ENCODE assay signal across 1 cellular context in the genomic region with DNA sequence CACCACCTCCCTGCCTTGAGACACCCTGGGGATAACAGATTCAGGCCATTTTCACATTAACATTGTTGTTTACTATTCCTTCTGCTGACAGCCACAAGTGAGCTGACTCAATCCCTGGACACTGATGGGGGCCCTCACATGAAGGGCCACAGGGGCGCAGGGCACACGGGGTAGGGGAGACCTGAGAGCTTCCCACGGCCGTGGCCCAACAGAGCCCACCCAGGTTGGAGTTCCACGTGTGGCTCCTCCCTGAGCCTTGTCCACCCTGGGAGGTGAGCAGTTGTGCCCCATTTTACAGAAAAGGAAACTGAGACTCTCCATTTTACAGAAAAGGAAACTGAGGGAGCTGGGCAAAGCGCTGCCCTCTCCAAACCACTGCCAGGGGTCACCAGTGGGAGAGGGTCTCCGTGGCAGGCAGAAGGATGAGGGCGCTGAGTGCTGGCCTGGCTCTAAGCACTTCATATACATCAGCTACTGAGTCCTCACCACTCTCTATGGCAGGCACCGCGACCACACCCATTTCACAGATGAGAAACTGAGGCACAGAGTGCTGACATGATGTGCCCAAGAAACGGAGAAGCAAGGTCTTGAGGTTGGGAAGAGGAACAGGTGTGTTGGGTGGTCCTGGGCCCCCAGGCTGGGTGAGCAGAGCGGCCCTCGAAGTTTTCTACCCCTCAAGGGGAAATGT.
TF ChIP-seq lines count a peak whose summit lies in the region.

No MANE protein-coding gene starts in this region.

TF ChIP-seq in K562, 482 proteins besides CTCF, POLR2A, EP300 and RAD21:
- TF ChIP-seq HMGN3 (IDR thresholded peaks at IDR 0.05; ENCODE audit: borderline replicate concordance, extremely low read depth, insufficient read length, low read depth, low read length) (no peak), RNF2 (IDR thresholded peaks at IDR 0.05) (no peak), RCOR1 (IDR thresholded peaks at IDR 0.05; ENCODE audit: borderline replicate concordance in 1 of 2, low read depth in 2 of 2, low read length in 2 of 2) (peak in 1 of 2 experiments; percentile 5; a peak in 1 of 4 replicates), BCOR (IDR thresholded peaks at IDR 0.05) (peak; percentile 81), CEBPB (tag; IDR thresholded peaks at IDR 0.05) (no peak), ZNF354B (CRISPR knock-in tag; IDR thresholded peaks at IDR 0.05) (no peak), RBM25 (IDR thresholded peaks at IDR 0.05; ENCODE audit: low read depth, low read length, severe bottlenecking) (peak; percentile 74), FOXA3 (CRISPR knock-in tag; conservative IDR thresholded peaks at IDR 0.05 in 1 of 2, IDR thresholded peaks at IDR 0.05 in 1 of 2) (no peak), KDM1A (IDR thresholded peaks at IDR 0.05) (0 out of 4 replicates have a peak, but pooled peaks of 1 of the 2 experiments have one; percentile 19), HDAC2 (IDR thresholded peaks at IDR 0.05) (peak; percentile 29; the same call in 1 of the 2 replicates), ADNP (tag; IDR thresholded peaks at IDR 0.05) (peak; percentile 45; the same call in 1 of the 2 replicates), GABPB2 (CRISPR knock-in tag; conservative IDR thresholded peaks at IDR 0.05) (no peak), MCM2 (IDR thresholded peaks at IDR 0.05; ENCODE audit: low read depth) (no peak)
- TF ChIP-seq, protein P1, sequence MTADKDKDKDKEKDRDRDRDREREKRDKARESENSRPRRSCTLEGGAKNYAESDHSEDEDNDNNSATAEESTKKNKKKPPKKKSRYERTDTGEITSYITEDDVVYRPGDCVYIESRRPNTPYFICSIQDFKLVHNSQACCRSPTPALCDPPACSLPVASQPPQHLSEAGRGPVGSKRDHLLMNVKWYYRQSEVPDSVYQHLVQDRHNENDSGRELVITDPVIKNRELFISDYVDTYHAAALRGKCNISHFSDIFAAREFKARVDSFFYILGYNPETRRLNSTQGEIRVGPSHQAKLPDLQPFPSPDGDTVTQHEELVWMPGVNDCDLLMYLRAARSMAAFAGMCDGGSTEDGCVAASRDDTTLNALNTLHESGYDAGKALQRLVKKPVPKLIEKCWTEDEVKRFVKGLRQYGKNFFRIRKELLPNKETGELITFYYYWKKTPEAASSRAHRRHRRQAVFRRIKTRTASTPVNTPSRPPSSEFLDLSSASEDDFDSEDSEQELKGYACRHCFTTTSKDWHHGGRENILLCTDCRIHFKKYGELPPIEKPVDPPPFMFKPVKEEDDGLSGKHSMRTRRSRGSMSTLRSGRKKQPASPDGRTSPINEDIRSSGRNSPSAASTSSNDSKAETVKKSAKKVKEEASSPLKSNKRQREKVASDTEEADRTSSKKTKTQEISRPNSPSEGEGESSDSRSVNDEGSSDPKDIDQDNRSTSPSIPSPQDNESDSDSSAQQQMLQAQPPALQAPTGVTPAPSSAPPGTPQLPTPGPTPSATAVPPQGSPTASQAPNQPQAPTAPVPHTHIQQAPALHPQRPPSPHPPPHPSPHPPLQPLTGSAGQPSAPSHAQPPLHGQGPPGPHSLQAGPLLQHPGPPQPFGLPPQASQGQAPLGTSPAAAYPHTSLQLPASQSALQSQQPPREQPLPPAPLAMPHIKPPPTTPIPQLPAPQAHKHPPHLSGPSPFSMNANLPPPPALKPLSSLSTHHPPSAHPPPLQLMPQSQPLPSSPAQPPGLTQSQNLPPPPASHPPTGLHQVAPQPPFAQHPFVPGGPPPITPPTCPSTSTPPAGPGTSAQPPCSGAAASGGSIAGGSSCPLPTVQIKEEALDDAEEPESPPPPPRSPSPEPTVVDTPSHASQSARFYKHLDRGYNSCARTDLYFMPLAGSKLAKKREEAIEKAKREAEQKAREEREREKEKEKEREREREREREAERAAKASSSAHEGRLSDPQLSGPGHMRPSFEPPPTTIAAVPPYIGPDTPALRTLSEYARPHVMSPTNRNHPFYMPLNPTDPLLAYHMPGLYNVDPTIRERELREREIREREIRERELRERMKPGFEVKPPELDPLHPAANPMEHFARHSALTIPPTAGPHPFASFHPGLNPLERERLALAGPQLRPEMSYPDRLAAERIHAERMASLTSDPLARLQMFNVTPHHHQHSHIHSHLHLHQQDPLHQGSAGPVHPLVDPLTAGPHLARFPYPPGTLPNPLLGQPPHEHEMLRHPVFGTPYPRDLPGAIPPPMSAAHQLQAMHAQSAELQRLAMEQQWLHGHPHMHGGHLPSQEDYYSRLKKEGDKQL (CRISPR knock-in tag; IDR thresholded peaks at IDR 0.05; ENCODE audit: borderline replicate concordance): no peak
